8 cellular contexts compared by ENCODE assay signal in the genomic region with DNA sequence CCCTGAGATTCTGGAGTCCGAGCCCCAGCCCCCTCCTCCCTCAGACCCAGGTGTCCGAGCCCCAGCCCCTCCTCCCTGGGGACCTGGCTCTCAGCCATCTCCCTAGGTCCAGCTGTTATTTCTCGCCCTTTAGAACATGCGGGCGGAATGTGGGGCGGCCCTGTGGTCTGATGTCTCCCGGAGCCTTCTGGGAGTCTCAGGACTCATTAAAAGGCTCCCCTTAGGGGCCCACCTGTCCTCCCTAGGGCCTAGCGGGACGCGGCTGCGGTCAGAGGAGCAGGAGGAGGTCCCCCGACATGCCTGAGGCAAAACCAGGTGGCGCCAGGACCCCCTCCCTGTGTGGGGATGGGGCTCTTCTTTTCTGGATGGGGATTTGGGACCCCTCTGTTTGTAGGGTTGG. TPM values are rescaled to one million over a fixed set of nuclear protein-coding genes. Genes with fewer than 3 reads are reported as not detected.
DNase-seq lines count a peak whose midpoint lies in the region; ATAC-seq and TF ChIP-seq lines count a peak whose summit lies in the region.

A gene (plus strand): TSS at position 235 of the 400 bp plus-strand sequence. CDS start 62 bp downstream, at position 297.

- TF ChIP-seq CTCF in chondrocyte (IDR thresholded peaks at IDR 0.05) = no peak

- peak within 1 kb of the TSS; percentile 85 for H3K4me3 ChIP-seq in CD4-positive, CD25-positive, alpha-beta regulatory T cell (ENCODE audit: low read depth, low read length)
- H3K4me3 ChIP-seq in Jurkat, Clone E6-1 (ENCODE audit: low read length) = peak within 1 kb of the TSS; percentile 60

- H3K4me1 ChIP-seq in CD4-positive, CD25-positive, alpha-beta regulatory T cell (ENCODE audit: control insufficient read depth, insufficient read depth, low read length, poor library complexity, severe bottlenecking) = peaks cover 11% of the 10 kb centered on the region

- peaks cover 0 to 23% (median 7%) of the 10 kb centered on the region in 4 donors for H3K4me1 Mint-ChIP-seq in CD4-positive, CD25-positive, alpha-beta regulatory T cell
- peaks cover 14% of the 10 kb centered on the region for H3K4me1 Mint-ChIP-seq in chondrocyte (ENCODE audit: low read depth)
- peaks cover 9 to 18% of the 10 kb centered on the region in 2 donors for H3K4me1 Mint-ChIP-seq in natural killer cell treated with Interleukin-12 subunit alpha and Interleukin-12 subunit beta and Interleukin-15 and Interleukin-18, amount 100 ng/mL, for 72 hours (ENCODE audit: low read depth in 2 of 2)

- DNase-seq in CD4-positive, CD25-positive, alpha-beta regulatory T cell = no peak
- no peak for DNase-seq in Jurkat, Clone E6-1 (ENCODE audit: low read depth, low spot score)
- DNase-seq in chondrocyte (ENCODE audit: low spot score) (no peak), NCI-H2081 (lab: John Stamatoyannopoulos, UW) (no peak)
- no peak for DNase-seq in natural killer cell treated with Interleukin-12 subunit alpha and Interleukin-12 subunit beta and Interleukin-15 and Interleukin-18, amount 100 ng/mL, for 72 hours (ENCODE audit: low spot score)
- no peak for DNase-seq in activated effector memory CD4-positive, alpha-beta T cell treated with anti-CD3 and anti-CD28 coated beads, Interleukin-2, amount 50 U/mL, for 16 hours

- ATAC-seq in CD4-positive, CD25-positive, alpha-beta regulatory T cell (ENCODE audit: low read depth in 2 of 2) = no peak
- ATAC-seq in natural killer cell treated with Interleukin-12 subunit alpha and Interleukin-12 subunit beta and Interleukin-15 and Interleukin-18, amount 100 ng/mL, for 72 hours = no peak
- no peak for ATAC-seq in GM21529 (IDR thresholded peaks at IDR 0.05; ENCODE audit: unreplicated experiment)
- ATAC-seq in GM18867 (IDR thresholded peaks at IDR 0.05; ENCODE audit: unreplicated experiment) = no peak

- peak within 1 kb of the TSS; percentile 65 for H3K27ac ChIP-seq in CD4-positive, CD25-positive, alpha-beta regulatory T cell (ENCODE audit: insufficient read depth, low read length, poor library complexity, severe bottlenecking)

- peak within 1 kb of the TSS; percentile 93 to 96 (median 94) for H3K4me3 Mint-ChIP-seq in CD4-positive, CD25-positive, alpha-beta regulatory T cell
- peak within 1 kb of the TSS; percentile 81 for H3K4me3 Mint-ChIP-seq in chondrocyte (ENCODE audit: unreplicated experiment)
- peak within 1 kb of the TSS; percentile 92 for H3K4me3 Mint-ChIP-seq in natural killer cell treated with Interleukin-12 subunit alpha and Interleukin-12 subunit beta and Interleukin-15 and Interleukin-18, amount 100 ng/mL, for 72 hours

- peaks cover 34% of the 10 kb centered on the region for H3K27me3 Mint-ChIP-seq in CD4-positive, CD25-positive, alpha-beta regulatory T cell
- H3K27me3 Mint-ChIP-seq in chondrocyte (ENCODE audit: low read depth) = peaks cover 32% of the 10 kb centered on the region
- H3K27me3 Mint-ChIP-seq in natural killer cell treated with Interleukin-12 subunit alpha and Interleukin-12 subunit beta and Interleukin-15 and Interleukin-18, amount 100 ng/mL, for 72 hours = peaks cover 14 to 20% of the 10 kb centered on the region in 2 donors

- H3K9me3 ChIP-seq in CD4-positive, CD25-positive, alpha-beta regulatory T cell (ENCODE audit: control insufficient read depth in 2 of 2, low read length in 2 of 2) = no peaks in the 10 kb centered on the region

- peaks cover 0 to 4% (median 0%) of the 10 kb centered on the region in 7 donors for H3K9me3 Mint-ChIP-seq in CD4-positive, CD25-positive, alpha-beta regulatory T cell
- no peaks in the 10 kb centered on the region for H3K9me3 Mint-ChIP-seq in chondrocyte (ENCODE audit: low read depth)
- H3K9me3 Mint-ChIP-seq in natural killer cell treated with Interleukin-12 subunit alpha and Interleukin-12 subunit beta and Interleukin-15 and Interleukin-18, amount 100 ng/mL, for 72 hours = no peaks in the 10 kb centered on the region

- peak within 1 kb of the TSS in 2 of 3 donors; percentile 81 to 89 for H3K27ac Mint-ChIP-seq in CD4-positive, CD25-positive, alpha-beta regulatory T cell
- peak within 1 kb of the TSS; percentile 82 for H3K27ac Mint-ChIP-seq in chondrocyte (ENCODE audit: unreplicated experiment)
- H3K27ac Mint-ChIP-seq in natural killer cell treated with Interleukin-12 subunit alpha and Interleukin-12 subunit beta and Interleukin-15 and Interleukin-18, amount 100 ng/mL, for 72 hours = peak within 1 kb of the TSS; percentile 64 to 89

- no peaks in the 10 kb centered on the region for H3K36me3 ChIP-seq in CD4-positive, CD25-positive, alpha-beta regulatory T cell (ENCODE audit: control insufficient read depth, insufficient read depth, low read length)

- H3K36me3 Mint-ChIP-seq in CD4-positive, CD25-positive, alpha-beta regulatory T cell = no peaks in the 10 kb centered on the region
- no peaks in the 10 kb centered on the region for H3K36me3 Mint-ChIP-seq in chondrocyte (ENCODE audit: low read depth)
- no peaks in the 10 kb centered on the region for H3K36me3 Mint-ChIP-seq in natural killer cell treated with Interleukin-12 subunit alpha and Interleukin-12 subunit beta and Interleukin-15 and Interleukin-18, amount 100 ng/mL, for 72 hours

- no peaks in the 10 kb centered on the region for H3K27me3 ChIP-seq in CD4-positive, CD25-positive, alpha-beta regulatory T cell (ENCODE audit: control insufficient read depth, insufficient read depth, low read length)

RNA-seq across cellular contexts. Expression of the gene that starts here (rescaled TPM):
- 0.49 TPM for total RNA-seq in CD4-positive, CD25-positive, alpha-beta regulatory T cell
- polyA plus RNA-seq in CD4-positive, CD25-positive, alpha-beta regulatory T cell = under 1 TPM in 1 of 4 donors, not detected in 3; 0.23 TPM
- polyA plus RNA-seq in Jurkat, Clone E6-1 (2012; ENCODE audit: insufficient read depth, insufficient read length) = not detected
- total RNA-seq in chondrocyte = not detected in 3 replicates
- under 1 TPM in 1 of 2 donors, not detected in 1; 0.50 TPM for total RNA-seq in natural killer cell treated with Interleukin-12 subunit alpha and Interleukin-12 subunit beta and Interleukin-15 and Interleukin-18, amount 100 ng/mL, for 72 hours
